1 cellular context compared by ENCODE assay signal in genomic region chr3:190614466-190615384, GRCh38.
A peak's percentile ranks its signal among the peaks of the same experiment; 100 is the strongest.
TF ChIP-seq lines count a peak whose summit lies in the region.

No MANE protein-coding gene starts in this region.

TF ChIP-seq in liver, 16 proteins besides CTCF, POLR2A, EP300 and RAD21 (continued from another document):
- TF ChIP-seq MAX (IDR thresholded peaks at IDR 0.05) (no peak), FOXA2 (IDR thresholded peaks at IDR 0.05) (no peak), SP1 (IDR thresholded peaks at IDR 0.05) (peak; percentile 17), NR2F2 (IDR thresholded peaks at IDR 0.05) (no peak), YY1 (IDR thresholded peaks at IDR 0.05) (peak; percentile 88), TAF1 (conservative IDR thresholded peaks at IDR 0.05) (no peak), JUND (IDR thresholded peaks at IDR 0.05) (peak in 1 of 2 donors; percentile 34)
